In genomic region chr3:186383026-186383993, GRCh38 we compare ENCODE assay signal across 16 cellular contexts. TPM values are rescaled to one million over a fixed set of nuclear protein-coding genes. Genes with fewer than 3 reads are reported as not detected.
A peak's percentile ranks its signal among the peaks of the same experiment; 100 is the strongest.
DNase-seq lines count a peak whose midpoint lies in the region; ATAC-seq and TF ChIP-seq lines count a peak whose summit lies in the region.
"Had no signal": no experiment of that assay in that cellular context is flagged by ENCODE, and none has a peak within 500 bp of the region (broad histone marks: within the 10 kb centered on the region; RNA-seq: fewer than 3 reads in every experiment).

No MANE protein-coding gene starts in this region.

- no peak overlapping the region for H3K27ac Mint-ChIP-seq in Caco-2 (ENCODE audit: unreplicated experiment)
- H3K27ac Mint-ChIP-seq: activated CD4-positive, alpha-beta memory T cell treated with anti-CD3 and anti-CD28 coated beads for 36 hours; activated naive CD4-positive, alpha-beta T cell treated with anti-CD3 and anti-CD28 coated beads, Interleukin-2, amount 50 U/mL, for 24 hours had no signal

- no peak for ATAC-seq in GM21786 (IDR thresholded peaks at IDR 0.05; ENCODE audit: unreplicated experiment)
- ATAC-seq: activated T-cell treated with anti-CD3 and anti-CD28 coated beads, Interleukin-2, amount 50 U/mL, for 4 hours had no signal

- no peaks in the 10 kb centered on the region for H3K9me3 ChIP-seq in left ventricle myocardium inferior (replicated peaks)
- no peaks in the 10 kb centered on the region for H3K9me3 ChIP-seq in prostate gland
- no peaks in the 10 kb centered on the region for H3K9me3 ChIP-seq in Caco-2
- H3K9me3 ChIP-seq: left lung, thoracic aorta had no signal

- H3K4me1 ChIP-seq in left ventricle myocardium inferior: peaks cover 36% of the 10 kb centered on the region
- no peaks in the 10 kb centered on the region for H3K4me1 ChIP-seq in prostate gland (replicated peaks)
- H3K4me1 ChIP-seq in Caco-2: peaks cover 8% of the 10 kb centered on the region; the same call in 1 of the 2 replicates
- H3K4me1 ChIP-seq: left lung had no signal

- WGBS in prostate gland: 52% methylated on average over 18 of the region's 18 CpGs

- POLR2A ChIA-PET in Caco-2 (lab: Charles Lee): no interaction called here

- H3K4me3 Mint-ChIP-seq in Caco-2 (ENCODE audit: unreplicated experiment): no peak overlapping the region
- H3K4me3 Mint-ChIP-seq: activated CD4-positive, alpha-beta memory T cell treated with anti-CD3 and anti-CD28 coated beads for 36 hours; activated naive CD4-positive, alpha-beta T cell treated with anti-CD3 and anti-CD28 coated beads, Interleukin-2, amount 50 U/mL, for 24 hours; activated T-cell treated with anti-CD3 and anti-CD28 coated beads, Interleukin-2, amount 50 U/mL, for 4 hours had no signal

- no peaks in the 10 kb centered on the region for H3K27me3 Mint-ChIP-seq in Caco-2 (ENCODE audit: insufficient read depth, unreplicated experiment)

- intact Hi-C loops in left ventricle myocardium inferior (cut with micrococcal nuclease): no loop called here
- intact Hi-C loops in prostate gland (cut with DNase I): no loop called here
- intact Hi-C loops in Caco-2 (cut with micrococcal nuclease; ENCODE audit: unreplicated experiment): no loop called here

- peaks cover 7% of the 10 kb centered on the region for H3K9me3 Mint-ChIP-seq in Caco-2 (ENCODE audit: unreplicated experiment)
- H3K9me3 Mint-ChIP-seq: activated CD4-positive, alpha-beta memory T cell treated with anti-CD3 and anti-CD28 coated beads for 36 hours had no signal

- no peaks in the 10 kb centered on the region for H3K36me3 ChIP-seq in left ventricle myocardium inferior
- H3K36me3 ChIP-seq in prostate gland: no peaks in the 10 kb centered on the region
- no peaks in the 10 kb centered on the region for H3K36me3 ChIP-seq in Caco-2 (ENCODE audit: control insufficient read depth, insufficient read depth, low read length)
- H3K36me3 ChIP-seq: left lung, thoracic aorta had no signal

- no TSS peak for BruUV-seq in Caco-2 (replicated peaks; lab: Mats Ljungman, UMichigan)

- no peaks in the 10 kb centered on the region for H3K4me1 Mint-ChIP-seq in Caco-2 (ENCODE audit: low read depth, unreplicated experiment)
- H3K4me1 Mint-ChIP-seq: activated naive CD4-positive, alpha-beta T cell treated with anti-CD3 and anti-CD28 coated beads, Interleukin-2, amount 50 U/mL, for 24 hours had no signal

- no peak for TF ChIP-seq CTCF in left ventricle myocardium inferior (IDR thresholded peaks at IDR 0.05; ENCODE audit: borderline replicate concordance)
- no peak for TF ChIP-seq CTCF in prostate gland (IDR thresholded peaks at IDR 0.05)
- no peak for TF ChIP-seq CTCF in Caco-2 (IDR thresholded peaks at IDR 0.05; ENCODE audit: insufficient read depth in 1 of 2, low read depth in 1 of 2, low read length in 1 of 2, severe bottlenecking in 1 of 2, unreplicated experiment in 1 of 2)

- DNase-seq in amygdala (lab: John Stamatoyannopoulos, UW) (peak in 37 of 56 donors; percentile 3 to 75 (median 27)), left ventricle myocardium inferior (peak; percentile 29), prostate gland (ENCODE audit: low spot score) (no peak), Caco-2 (no peak), middle frontal gyrus (ENCODE audit: extremely low spot score, low spot score) (no peak)
- DNase-seq in activated CD4-positive, alpha-beta T cell treated with anti-CD3 and anti-CD28 coated beads, Interleukin-2, amount 50 U/mL, for 4 hours: no peak
- DNase-seq: activated CD4-positive, alpha-beta memory T cell treated with anti-CD3 and anti-CD28 coated beads for 36 hours; activated T-cell treated with anti-CD3 and anti-CD28 coated beads, Interleukin-2, amount 50 U/mL, for 4 hours; DMS79 treated with DMSO at 0.1 percent for 48 hours; effector CD4-positive, alpha-beta T cell; left lung; NCI-H2171; SW 1271 had no signal

- H3K27me3 ChIP-seq in left ventricle myocardium inferior (ENCODE audit: low read depth) (no peaks in the 10 kb centered on the region), prostate gland (replicated peaks; ENCODE audit: insufficient read depth) (no peaks in the 10 kb centered on the region), Caco-2 (replicated peaks; ENCODE audit: control insufficient read depth, insufficient read depth, low read length) (no peaks in the 10 kb centered on the region)
- H3K27me3 ChIP-seq: left lung had no signal

- H3K36me3 Mint-ChIP-seq in Caco-2 (ENCODE audit: insufficient read depth, unreplicated experiment): no peaks in the 10 kb centered on the region
- H3K36me3 Mint-ChIP-seq: activated CD4-positive, alpha-beta memory T cell treated with anti-CD3 and anti-CD28 coated beads for 36 hours had no signal

- H3K27ac ChIP-seq in left ventricle myocardium inferior (replicated peaks) (peak overlapping the region; percentile 90), prostate gland (peak overlapping the region; percentile 35 to 39)
- H3K27ac ChIP-seq: left lung, thoracic aorta had no signal

- peak overlapping the region; percentile 36 for H3K4me3 ChIP-seq in left ventricle myocardium inferior
- H3K4me3 ChIP-seq in prostate gland: no peak overlapping the region
- no peak overlapping the region for H3K4me3 ChIP-seq in Caco-2 (ENCODE audit: low read depth, low read length)
- H3K4me3 ChIP-seq: left lung, thoracic aorta had no signal

- CTCF ChIA-PET in Caco-2 (lab: Charles Lee): no interaction called here

- TF ChIP-seq POLR2A in prostate gland (IDR thresholded peaks at IDR 0.05): no peak

RNA-seq across cellular contexts. Expression of gene DGKG, which starts 21.3 kb away (rescaled TPM):
- total RNA-seq in left ventricle myocardium inferior: 65.7 TPM
- 1 to 10 TPM; 1.2 to 2.2 TPM for total RNA-seq in prostate gland
- total RNA-seq in Caco-2 (2022): 0.32 and 0.81 TPM in 2 replicates

Comparison
In these comparisons a context has a peak if more than half of its experiments do, and no peak if none do; other contexts are left out.
1. DNase-seq: peak in amygdala (37 of 56) and left ventricle myocardium inferior (single experiment); none in prostate gland (single experiment), activated CD4-positive, alpha-beta T cell treated with anti-CD3 and anti-CD28 coated beads, Interleukin-2, amount 50 U/mL, for 4 hours (0 of 2), Caco-2 (0 of 2) and middle frontal gyrus (single experiment).
2. RNA of gene DGKG, which starts 21.3 kb away (total RNA-seq): 65.7 TPM in left ventricle myocardium inferior (single experiment); 1.2 to 2.2 TPM in prostate gland and 0.32 to 0.81 TPM in Caco-2; every median in the first group is over 10 times any median in the second.